Comparison of ENCODE assay signal across 8 cellular contexts in the genomic region with DNA sequence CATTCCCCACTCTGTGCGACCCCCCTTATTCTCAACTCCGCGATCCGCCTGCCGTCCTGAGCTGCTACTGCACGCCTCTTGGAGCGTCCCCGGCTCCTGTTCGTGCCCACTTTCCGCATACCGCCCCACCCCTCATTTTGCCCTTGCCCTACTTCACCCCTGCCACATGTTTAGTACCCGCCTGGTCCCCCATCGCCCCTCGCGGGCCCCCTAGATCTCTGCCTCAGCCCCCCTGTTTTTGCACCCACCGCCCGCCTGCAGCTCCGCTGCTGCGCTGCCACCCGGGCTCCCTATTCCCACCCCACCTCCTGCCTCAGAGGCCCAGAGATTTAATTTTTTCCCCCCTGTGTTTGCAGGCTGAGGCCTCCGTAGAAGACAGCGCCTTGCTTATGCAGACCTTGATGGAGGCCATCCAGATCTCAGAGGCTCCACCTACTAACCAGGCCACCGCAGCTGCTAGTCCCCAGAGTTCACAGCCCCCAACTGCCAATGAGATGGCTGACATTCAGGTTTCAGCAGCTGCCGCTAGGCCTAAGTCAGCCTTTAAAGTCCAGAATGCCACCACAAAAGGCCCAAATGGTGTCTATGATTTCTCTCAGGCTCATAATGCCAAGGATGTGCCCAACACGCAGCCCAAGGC. TPM values are rescaled to one million over a fixed set of nuclear protein-coding genes. Genes with fewer than 3 reads are reported as not detected.
A peak's percentile ranks its signal among the peaks of the same experiment; 100 is the strongest.
DNase-seq lines count a peak whose midpoint lies in the region; ATAC-seq, FAIRE-seq and TF ChIP-seq lines count a peak whose summit lies in the region.

No MANE protein-coding gene starts in this region.

- CTCF ChIA-PET in GM10248 (lab: Yijun Ruan, JAX): no interaction called here

- POLR2A ChIA-PET in GM10248 (lab: Yijun Ruan, JAX): no interaction called here

- ATAC-seq in GM21423 (IDR thresholded peaks at IDR 0.05; ENCODE audit: unreplicated experiment) (peak; percentile 51), GM21529 (IDR thresholded peaks at IDR 0.05; ENCODE audit: unreplicated experiment) (no peak)

- FAIRE-seq in H54 (lab: Jason Lieb, UNC): no peak

- H3K4me1 ChIP-seq in breast epithelium (no peaks in the 10 kb centered on the region), subcutaneous abdominal adipose tissue (ENCODE audit: control insufficient read depth in 5 of 5, insufficient read depth in 5 of 5, low read length in 5 of 5) (peaks cover 0 to 29% (median 18%) of the 10 kb centered on the region in 5 donors)

- H3K9ac ChIP-seq in subcutaneous abdominal adipose tissue (ENCODE audit: low read length in 5 of 5): peak overlapping the region in 3 of 5 donors; percentile 53 to 69 (median 58)

- no peaks in the 10 kb centered on the region for H3K9me3 ChIP-seq in breast epithelium
- H3K9me3 ChIP-seq in subcutaneous abdominal adipose tissue (ENCODE audit: control insufficient read depth in 5 of 5, low read length in 5 of 5): peaks cover 0 to 2% (median 0%) of the 10 kb centered on the region in 5 donors

- TF ChIP-seq POLR2A in breast epithelium (IDR thresholded peaks at IDR 0.05) (no peak), H54 (IDR thresholded peaks at IDR 0.05; ENCODE audit: low read depth, low read length) (no peak)

- H3K27me3 ChIP-seq in breast epithelium: peaks cover 0 to 13% of the 10 kb centered on the region in 2 donors
- no peaks in the 10 kb centered on the region for H3K27me3 ChIP-seq in layer of hippocampus (ENCODE audit: control insufficient read depth, insufficient read depth, low read length)
- H3K27me3 ChIP-seq in subcutaneous abdominal adipose tissue (ENCODE audit: control insufficient read depth in 5 of 5, insufficient read depth in 4 of 5, low read length in 5 of 5): peaks cover 0 to 9% (median 0%) of the 10 kb centered on the region in 5 donors

- DNase-seq in GM10248 (ENCODE audit: extremely low spot score) (peak; percentile 39), NAMALWA (ENCODE audit: low spot score) (peak; percentile 58), breast epithelium (ENCODE audit: low spot score in 2 of 2) (no peak), H54 (ENCODE audit: insufficient read length, low spot score) (no peak)

- TF ChIP-seq CTCF in GM10248 (IDR thresholded peaks at IDR 0.05; ENCODE audit: control extremely low read depth, extremely low read depth, low read depth, missing control alignments) (no peak), breast epithelium (IDR thresholded peaks at IDR 0.05) (no peak)

- H3K27ac ChIP-seq in breast epithelium (peak overlapping the region; percentile 81 to 85), layer of hippocampus (ENCODE audit: low read depth, low read length) (peak overlapping the region; percentile 62), subcutaneous abdominal adipose tissue (ENCODE audit: low read depth, low read length) (peak overlapping the region; percentile 57)

- H3K4me3 ChIP-seq in breast epithelium: peak overlapping the region; percentile 47 to 69 (median 60)
- peak overlapping the region; percentile 67 to 80 (median 69) for H3K4me3 ChIP-seq in subcutaneous abdominal adipose tissue (ENCODE audit: low read depth in 1 of 5, low read length in 5 of 5)

- H3K36me3 ChIP-seq in breast epithelium: no peaks in the 10 kb centered on the region
- peaks cover 0 to 31% (median 21%) of the 10 kb centered on the region in 5 donors for H3K36me3 ChIP-seq in subcutaneous abdominal adipose tissue (ENCODE audit: control insufficient read depth in 5 of 5, insufficient read depth in 5 of 5, low read length in 5 of 5)

- intact Hi-C loops in breast epithelium (cut with DNase I; ENCODE audit: low total_unique reads): no loop called here

RNA-seq across cellular contexts. Expression of a gene that starts 1.4 kb away (rescaled TPM):
- 10 to 100 TPM; 26.4 to 49.2 (median 44.9) TPM for total RNA-seq in breast epithelium

Comparison
In these comparisons a context has a peak if more than half of its experiments do, and no peak if none do; other contexts are left out.
1. DNase-seq: peak in GM10248 (single experiment) and NAMALWA (single experiment); none in breast epithelium (0 of 2) and H54 (single experiment).
2. Peak in every context shown above with its lines, with median percentiles within 50 percentile points of each other: H3K27ac ChIP-seq.